In the genomic region with DNA sequence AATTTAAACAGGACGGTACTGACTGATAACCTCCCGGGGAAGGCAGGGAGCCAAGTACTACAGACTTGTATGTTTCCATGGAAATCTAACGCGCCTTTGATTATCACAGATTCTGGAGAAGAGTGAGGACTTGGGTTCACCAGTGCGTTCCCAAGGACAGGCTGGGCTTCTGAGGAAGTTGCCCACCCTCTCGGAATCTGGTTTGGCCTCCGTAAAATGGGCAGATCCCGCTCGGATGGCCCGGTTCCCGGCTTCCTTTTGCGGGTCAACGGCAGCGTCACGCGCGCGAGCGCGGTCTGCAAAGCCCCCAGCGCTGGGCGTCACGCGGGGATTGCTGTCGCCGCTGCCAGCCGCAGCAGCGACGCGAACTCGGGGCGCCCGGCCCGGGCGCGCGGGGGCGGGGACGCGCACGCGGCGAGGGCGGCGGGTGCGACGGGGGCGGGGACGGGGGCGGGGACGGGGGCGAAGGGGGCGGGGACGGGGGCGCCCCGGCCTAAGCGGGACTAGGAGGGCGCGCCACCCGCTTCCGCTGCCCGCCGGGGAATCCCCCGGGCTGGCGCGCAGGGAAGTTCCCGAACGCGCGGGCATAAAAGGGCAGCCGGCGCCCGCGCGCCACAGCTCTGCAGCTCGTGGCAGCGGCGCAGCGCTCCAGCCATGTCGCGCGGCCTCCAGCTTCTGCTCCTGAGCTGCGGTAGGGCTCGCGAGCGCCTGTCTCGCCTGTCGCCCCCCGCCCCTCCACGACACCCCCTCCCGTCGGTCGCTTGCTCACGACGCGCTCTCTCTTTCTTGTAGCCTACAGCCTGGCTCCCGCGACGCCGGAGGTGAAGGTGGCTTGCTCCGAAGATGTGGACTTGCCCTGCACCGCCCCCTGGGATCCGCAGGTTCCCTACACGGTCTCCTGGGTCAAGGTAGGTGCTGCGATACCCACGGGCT, we compare ENCODE assay signal across 1 cellular context.
TF ChIP-seq lines count a peak whose summit lies in the region.

A gene with protein sequence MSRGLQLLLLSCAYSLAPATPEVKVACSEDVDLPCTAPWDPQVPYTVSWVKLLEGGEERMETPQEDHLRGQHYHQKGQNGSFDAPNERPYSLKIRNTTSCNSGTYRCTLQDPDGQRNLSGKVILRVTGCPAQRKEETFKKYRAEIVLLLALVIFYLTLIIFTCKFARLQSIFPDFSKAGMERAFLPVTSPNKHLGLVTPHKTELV (plus strand): TSS at position 615 of the 933 bp plus-strand sequence. CDS start 40 bp downstream, at position 655.

TF ChIP-seq in HepG2, 621 proteins besides CTCF, POLR2A, EP300 and RAD21 (continued from another document and continues in another):
- TF ChIP-seq ZFX (CRISPR knock-in tag; IDR thresholded peaks at IDR 0.05; ENCODE audit: low read depth) (peak; percentile 43; the same call in 1 of the 2 replicates), POGZ (CRISPR knock-in tag; IDR thresholded peaks at IDR 0.05) (peak; percentile 55; the same call in 1 of the 2 replicates), ZBTB34 (CRISPR knock-in tag; IDR thresholded peaks at IDR 0.05) (no peak), HNF4G (IDR thresholded peaks at IDR 0.05; ENCODE audit: borderline replicate concordance, low read depth, low read length) (no peak), HNF4G (CRISPR knock-in tag; IDR thresholded peaks at IDR 0.05; ENCODE audit: borderline replicate concordance, low read depth) (no peak), ZNF430 (CRISPR knock-in tag; IDR thresholded peaks at IDR 0.05) (peak; percentile 53; the same call in 1 of the 2 replicates), ZSCAN29 (CRISPR knock-in tag; conservative IDR thresholded peaks at IDR 0.05) (no peak), ZBTB7A (CRISPR knock-in tag; IDR thresholded peaks at IDR 0.05) (peak; percentile 51; the same call in 1 of the 2 replicates), EHMT2 (IDR thresholded peaks at IDR 0.05; ENCODE audit: borderline replicate concordance, low read depth, low read length) (no peak), HNRNPK (IDR thresholded peaks at IDR 0.05; ENCODE audit: low read depth, low read length, poor library complexity, severe bottlenecking) (peak; percentile 86), JUNB (CRISPR knock-in tag; IDR thresholded peaks at IDR 0.05; ENCODE audit: borderline replicate concordance) (no peak), ZNF280D (CRISPR knock-in tag; IDR thresholded peaks at IDR 0.05) (no peak), CCAR2 (optimal IDR thresholded peaks at IDR 0.05; ENCODE audit: low read depth, low read length) (no peak), GTF3A (CRISPR knock-in tag; conservative IDR thresholded peaks at IDR 0.05) (no peak), ZNF432 (CRISPR knock-in tag; IDR thresholded peaks at IDR 0.05; ENCODE audit: borderline replicate concordance) (no peak), ZNF891 (CRISPR knock-in tag; IDR thresholded peaks at IDR 0.05) (peak; percentile 87), ZHX1 (CRISPR knock-in tag; IDR thresholded peaks at IDR 0.05; ENCODE audit: low read depth) (no peak), SUZ12 (IDR thresholded peaks at IDR 0.05; ENCODE audit: low read depth, low read length) (no peak), ZNF792 (CRISPR knock-in tag; IDR thresholded peaks at IDR 0.05) (no peak), ZNF235 (CRISPR knock-in tag; IDR thresholded peaks at IDR 0.05; ENCODE audit: borderline replicate concordance) (no peak; the same call in 1 of the 2 replicates), ZNF746 (CRISPR knock-in tag; IDR thresholded peaks at IDR 0.05) (peak; percentile 18; the same call in 1 of the 2 replicates), NFIB (CRISPR knock-in tag; IDR thresholded peaks at IDR 0.05; ENCODE audit: borderline replicate concordance) (no peak), FOXO1 (CRISPR knock-in tag; IDR thresholded peaks at IDR 0.05) (peak; percentile 16; the same call in 1 of the 2 replicates), FOXK1 (CRISPR knock-in tag; IDR thresholded peaks at IDR 0.05; ENCODE audit: borderline replicate concordance, low read depth) (no peak), ZNF562 (CRISPR knock-in tag; IDR thresholded peaks at IDR 0.05; ENCODE audit: borderline replicate concordance) (no peak), TEAD2 (CRISPR knock-in tag; IDR thresholded peaks at IDR 0.05) (no peak), PCBP1 (IDR thresholded peaks at IDR 0.05; ENCODE audit: borderline replicate concordance, low read depth, low read length) (no peak), ZNF770 (CRISPR knock-in tag; IDR thresholded peaks at IDR 0.05) (no peak), ZNF264 (CRISPR knock-in tag; IDR thresholded peaks at IDR 0.05) (no peak), ZNF556 (CRISPR knock-in tag; IDR thresholded peaks at IDR 0.05; ENCODE audit: borderline replicate concordance) (no peak), ELF1 (CRISPR knock-in tag; IDR thresholded peaks at IDR 0.05) (no peak), DNMT3B (CRISPR knock-in tag; conservative IDR thresholded peaks at IDR 0.05) (no peak), REXO4 (CRISPR knock-in tag; IDR thresholded peaks at IDR 0.05; ENCODE audit: borderline replicate concordance) (no peak), ZSCAN31 (CRISPR knock-in tag; IDR thresholded peaks at IDR 0.05; ENCODE audit: low read depth) (peak; percentile 59; the same call in 1 of the 2 replicates), ZEB1 (IDR thresholded peaks at IDR 0.05; ENCODE audit: insufficient replicate concordance, low read depth) (no peak), ZFP36L1 (CRISPR knock-in tag; IDR thresholded peaks at IDR 0.05) (no peak), KLF11 (CRISPR knock-in tag; IDR thresholded peaks at IDR 0.05) (no peak), GATAD2A (CRISPR knock-in tag; IDR thresholded peaks at IDR 0.05) (no peak), ZMAT3 (CRISPR knock-in tag; conservative IDR thresholded peaks at IDR 0.05) (no peak), CCDC6 (CRISPR knock-in tag; IDR thresholded peaks at IDR 0.05) (peak; percentile 53; the same call in 1 of the 2 replicates), NFRKB (IDR thresholded peaks at IDR 0.05) (no peak)
- TF ChIP-seq, protein P1, sequence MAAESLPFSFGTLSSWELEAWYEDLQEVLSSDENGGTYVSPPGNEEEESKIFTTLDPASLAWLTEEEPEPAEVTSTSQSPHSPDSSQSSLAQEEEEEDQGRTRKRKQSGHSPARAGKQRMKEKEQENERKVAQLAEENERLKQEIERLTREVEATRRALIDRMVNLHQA (CRISPR knock-in tag; IDR thresholded peaks at IDR 0.05), result no peak
- TF ChIP-seq, protein P2, sequence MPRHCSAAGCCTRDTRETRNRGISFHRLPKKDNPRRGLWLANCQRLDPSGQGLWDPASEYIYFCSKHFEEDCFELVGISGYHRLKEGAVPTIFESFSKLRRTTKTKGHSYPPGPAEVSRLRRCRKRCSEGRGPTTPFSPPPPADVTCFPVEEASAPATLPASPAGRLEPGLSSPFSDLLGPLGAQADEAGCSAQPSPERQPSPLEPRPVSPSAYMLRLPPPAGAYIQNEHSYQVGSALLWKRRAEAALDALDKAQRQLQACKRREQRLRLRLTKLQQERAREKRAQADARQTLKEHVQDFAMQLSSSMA (CRISPR knock-in tag; IDR thresholded peaks at IDR 0.05), result no peak
- TF ChIP-seq, protein P3, sequence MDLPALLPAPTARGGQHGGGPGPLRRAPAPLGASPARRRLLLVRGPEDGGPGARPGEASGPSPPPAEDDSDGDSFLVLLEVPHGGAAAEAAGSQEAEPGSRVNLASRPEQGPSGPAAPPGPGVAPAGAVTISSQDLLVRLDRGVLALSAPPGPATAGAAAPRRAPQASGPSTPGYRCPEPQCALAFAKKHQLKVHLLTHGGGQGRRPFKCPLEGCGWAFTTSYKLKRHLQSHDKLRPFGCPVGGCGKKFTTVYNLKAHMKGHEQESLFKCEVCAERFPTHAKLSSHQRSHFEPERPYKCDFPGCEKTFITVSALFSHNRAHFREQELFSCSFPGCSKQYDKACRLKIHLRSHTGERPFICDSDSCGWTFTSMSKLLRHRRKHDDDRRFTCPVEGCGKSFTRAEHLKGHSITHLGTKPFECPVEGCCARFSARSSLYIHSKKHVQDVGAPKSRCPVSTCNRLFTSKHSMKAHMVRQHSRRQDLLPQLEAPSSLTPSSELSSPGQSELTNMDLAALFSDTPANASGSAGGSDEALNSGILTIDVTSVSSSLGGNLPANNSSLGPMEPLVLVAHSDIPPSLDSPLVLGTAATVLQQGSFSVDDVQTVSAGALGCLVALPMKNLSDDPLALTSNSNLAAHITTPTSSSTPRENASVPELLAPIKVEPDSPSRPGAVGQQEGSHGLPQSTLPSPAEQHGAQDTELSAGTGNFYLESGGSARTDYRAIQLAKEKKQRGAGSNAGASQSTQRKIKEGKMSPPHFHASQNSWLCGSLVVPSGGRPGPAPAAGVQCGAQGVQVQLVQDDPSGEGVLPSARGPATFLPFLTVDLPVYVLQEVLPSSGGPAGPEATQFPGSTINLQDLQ (CRISPR knock-in tag; IDR thresholded peaks at IDR 0.05), result no peak
- TF ChIP-seq, protein P4, sequence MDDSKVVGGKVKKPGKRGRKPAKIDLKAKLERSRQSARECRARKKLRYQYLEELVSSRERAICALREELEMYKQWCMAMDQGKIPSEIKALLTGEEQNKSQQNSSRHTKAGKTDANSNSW (CRISPR knock-in tag; IDR thresholded peaks at IDR 0.05; ENCODE audit: borderline replicate concordance), result no peak
- TF ChIP-seq, protein P5, sequence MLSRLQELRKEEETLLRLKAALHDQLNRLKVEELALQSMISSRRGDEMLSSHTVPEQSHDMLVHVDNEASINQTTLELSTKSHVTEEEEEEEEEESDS (CRISPR knock-in tag; IDR thresholded peaks at IDR 0.05; ENCODE audit: borderline replicate concordance), result no peak
- TF ChIP-seq, protein P6, sequence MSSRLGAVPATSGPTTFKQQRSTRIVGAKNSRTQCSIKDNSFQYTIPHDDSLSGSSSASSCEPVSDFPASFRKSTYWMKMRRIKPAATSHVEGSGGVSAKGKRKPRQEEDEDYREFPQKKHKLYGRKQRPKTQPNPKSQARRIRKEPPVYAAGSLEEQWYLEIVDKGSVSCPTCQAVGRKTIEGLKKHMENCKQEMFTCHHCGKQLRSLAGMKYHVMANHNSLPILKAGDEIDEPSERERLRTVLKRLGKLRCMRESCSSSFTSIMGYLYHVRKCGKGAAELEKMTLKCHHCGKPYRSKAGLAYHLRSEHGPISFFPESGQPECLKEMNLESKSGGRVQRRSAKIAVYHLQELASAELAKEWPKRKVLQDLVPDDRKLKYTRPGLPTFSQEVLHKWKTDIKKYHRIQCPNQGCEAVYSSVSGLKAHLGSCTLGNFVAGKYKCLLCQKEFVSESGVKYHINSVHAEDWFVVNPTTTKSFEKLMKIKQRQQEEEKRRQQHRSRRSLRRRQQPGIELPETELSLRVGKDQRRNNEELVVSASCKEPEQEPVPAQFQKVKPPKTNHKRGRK (CRISPR knock-in tag; IDR thresholded peaks at IDR 0.05), result no peak
